ENCODE assay signal across 13 cellular contexts in the genomic region with DNA sequence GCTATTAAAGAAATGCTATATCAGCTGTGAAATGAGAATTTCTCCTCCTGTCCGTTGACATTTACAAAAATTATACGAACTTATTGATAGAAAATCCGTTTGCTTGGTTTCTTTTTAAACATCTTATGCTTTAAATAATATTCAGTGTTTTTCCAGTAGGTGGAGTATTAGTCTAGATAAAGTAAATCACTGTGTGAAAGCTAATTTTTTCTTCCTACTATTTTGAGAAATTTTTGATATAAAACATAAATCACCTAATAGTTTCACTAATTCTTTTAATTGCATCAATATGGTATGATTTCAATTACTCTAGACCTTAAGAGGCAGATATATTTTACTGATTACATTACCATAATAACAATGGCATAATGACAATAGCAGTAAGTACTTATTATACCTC.
DNase-seq lines count a peak whose midpoint lies in the region; ATAC-seq, FAIRE-seq and TF ChIP-seq lines count a peak whose summit lies in the region.
"Had no signal": no experiment of that assay in that cellular context is flagged by ENCODE, and none has a peak within 500 bp of the region (broad histone marks: within the 10 kb centered on the region; RNA-seq: fewer than 3 reads in every experiment).

No MANE protein-coding gene starts in this region.

- H3K4me2 ChIP-seq in DOHH2 (ENCODE audit: low read length) (no peak overlapping the region), PC-3 (ENCODE audit: low read length) (peak overlapping the region; percentile 56)

- peaks cover 28% of the 10 kb centered on the region for H3K27me3 ChIP-seq in DOHH2 (ENCODE audit: control insufficient read depth, low read length)
- H3K27me3 ChIP-seq in PC-3 (ENCODE audit: low read length): peaks cover 27% of the 10 kb centered on the region
- no peaks in the 10 kb centered on the region for H3K27me3 ChIP-seq in foreskin keratinocyte

- DNase-seq in PC-3 (peak; percentile 26), foreskin keratinocyte (no peak), NCI-H226 (no peak), H54 (ENCODE audit: insufficient read length, low spot score) (no peak)
- DNase-seq: activated T-cell treated with anti-CD3 and anti-CD28 coated beads for 4 hours, C1 segment of cervical spinal cord, GF-D8, NCI-H1417 treated with DMSO at 0.1 percent for 48 hours, retina had no signal

- no peaks in the 10 kb centered on the region for H3K9me2 ChIP-seq in DOHH2 (replicated peaks; ENCODE audit: control insufficient read depth, low read length)
- H3K9me2 ChIP-seq in PC-3 (replicated peaks; ENCODE audit: low read length): no peaks in the 10 kb centered on the region

- H3K4me3 ChIP-seq in DOHH2 (ENCODE audit: low read length): no peak overlapping the region
- H3K4me3 ChIP-seq in PC-3 (ENCODE audit: low read length): no peak overlapping the region

- BruUV-seq in PC-3 (replicated peaks; lab: Mats Ljungman, UMichigan): no TSS peak

- H3K9ac ChIP-seq in PC-3 (ENCODE audit: low read length): no peak overlapping the region

- no peak for FAIRE-seq in H54 (lab: Jason Lieb, UNC)

- H4K20me1 ChIP-seq in DOHH2 (ENCODE audit: control insufficient read depth, insufficient read depth, low read depth, low read length) (no peaks in the 10 kb centered on the region), PC-3 (ENCODE audit: low read length) (no peaks in the 10 kb centered on the region)

- ATAC-seq in PC-3 (no peak), foreskin keratinocyte (no peak), GM18498 (IDR thresholded peaks at IDR 0.05; ENCODE audit: unreplicated experiment) (no peak), GM19455 (IDR thresholded peaks at IDR 0.05; ENCODE audit: unreplicated experiment) (no peak)

- H3K36me3 ChIP-seq in DOHH2 (ENCODE audit: control insufficient read depth, low read length) (no peaks in the 10 kb centered on the region), PC-3 (ENCODE audit: low read depth, low read length) (no peaks in the 10 kb centered on the region)

- H3K27ac ChIP-seq in 22Rv1 (no peak overlapping the region), DOHH2 (ENCODE audit: low read depth, low read length) (no peak overlapping the region), PC-3 (ENCODE audit: low read length) (no peak overlapping the region), foreskin keratinocyte (no peak overlapping the region)

- TF ChIP-seq CTCF in 22Rv1 (IDR thresholded peaks at IDR 0.05) (peak; percentile 59), DOHH2 (IDR thresholded peaks at IDR 0.05; ENCODE audit: low read depth, low read length, poor library complexity, severe bottlenecking) (peak; percentile 54), PC-3 (conservative IDR thresholded peaks at IDR 0.05; ENCODE audit: low read depth, low read length) (peak; percentile 50), foreskin keratinocyte (conservative IDR thresholded peaks at IDR 0.05) (peak; percentile 35)

- intact Hi-C loops in PC-3 (cut with micrococcal nuclease): no loop called here

- H3K9me3 ChIP-seq in DOHH2 (ENCODE audit: control insufficient read depth, insufficient read depth, low read length) (peaks cover 9% of the 10 kb centered on the region; the same call in 1 of the 2 replicates), PC-3 (ENCODE audit: low read length) (no peaks in the 10 kb centered on the region)

- H3K4me1 ChIP-seq in DOHH2 (ENCODE audit: control insufficient read depth, low read length) (peaks cover 7% of the 10 kb centered on the region; the same call in 1 of the 2 replicates), PC-3 (ENCODE audit: insufficient read depth, low read length) (no peaks in the 10 kb centered on the region), foreskin keratinocyte (no peaks in the 10 kb centered on the region)

- CTCF ChIA-PET in PC-3 (lab: Charles Lee): no interaction called here

- H3K79me2 ChIP-seq in DOHH2 (ENCODE audit: control insufficient read depth, low read length) (no peaks in the 10 kb centered on the region), PC-3 (ENCODE audit: low read length) (no peaks in the 10 kb centered on the region)

- no peak overlapping the region for H2AFZ ChIP-seq in PC-3 (ENCODE audit: low read length)

- no peak for TF ChIP-seq POLR2A in H54 (IDR thresholded peaks at IDR 0.05; ENCODE audit: low read depth, low read length)

- H3F3A ChIP-seq in DOHH2 (ENCODE audit: control insufficient read depth, insufficient read depth) (no peaks in the 10 kb centered on the region), PC-3 (ENCODE audit: low read length, unreplicated experiment) (no peaks in the 10 kb centered on the region)

- POLR2A ChIA-PET in PC-3 (lab: Charles Lee; ENCODE audit: unreplicated experiment): no interaction called here
